9 cellular contexts compared by ENCODE assay signal in the genomic region with DNA sequence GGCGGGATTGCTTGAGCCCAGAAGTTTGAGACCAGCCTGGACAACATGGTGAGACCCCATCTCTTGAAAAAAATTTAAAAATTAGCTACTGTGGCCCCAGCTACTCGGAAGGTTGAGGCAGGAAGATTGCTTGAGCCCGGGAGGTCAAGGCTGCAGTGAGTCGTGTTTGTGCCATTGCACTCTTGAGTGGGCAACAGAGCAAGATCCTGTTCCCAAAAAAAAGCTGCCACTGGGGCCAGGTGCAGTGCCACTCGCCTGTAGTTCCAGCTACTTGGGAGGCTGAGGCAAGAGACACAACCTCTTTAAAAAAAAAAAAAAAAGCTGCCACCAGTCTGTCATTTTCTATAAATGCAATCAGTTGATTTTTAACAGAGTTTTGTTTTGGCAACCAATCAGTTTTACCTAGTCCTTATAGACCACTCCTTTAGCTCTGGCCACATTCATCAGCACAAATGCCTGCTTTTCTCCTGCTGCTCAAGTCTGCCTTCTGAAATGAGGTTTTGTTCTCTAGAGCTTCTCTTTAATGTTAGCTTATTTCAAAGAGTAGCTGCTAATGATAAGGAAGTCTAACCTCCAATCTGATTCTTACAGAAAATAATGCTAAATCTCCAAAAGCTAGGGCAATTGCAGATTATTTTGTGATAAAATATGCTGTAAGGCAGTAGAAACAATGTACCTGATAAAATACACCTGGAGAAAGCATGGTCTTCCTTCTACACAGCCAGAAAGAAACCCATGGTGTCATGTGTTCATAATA.
A peak's percentile ranks its signal among the peaks of the same experiment; 100 is the strongest.
DNase-seq lines count a peak whose midpoint lies in the region; ATAC-seq and TF ChIP-seq lines count a peak whose summit lies in the region.
"Had no signal": no experiment of that assay in that cellular context is flagged by ENCODE, and none has a peak within 500 bp of the region (broad histone marks: within the 10 kb centered on the region; RNA-seq: fewer than 3 reads in every experiment).

No MANE protein-coding gene starts in this region.

- ATAC-seq in left cardiac atrium (no peak), left colon (peak; percentile 28), upper lobe of right lung (no peak), GM21717 (IDR thresholded peaks at IDR 0.05; ENCODE audit: unreplicated experiment) (no peak)

- H3K4me1 ChIP-seq in cardiac muscle cell (ENCODE audit: low read depth) (peaks cover 25% of the 10 kb centered on the region), upper lobe of right lung (peaks cover 51% of the 10 kb centered on the region)

- intact Hi-C loops in left cardiac atrium (cut with DNase I) (no loop called here), left colon (cut with DNase I, micrococcal nuclease) (no loop called here), upper lobe of right lung (cut with DNase I) (no loop called here)

- H3K27me3 ChIP-seq in cardiac muscle cell (no peaks in the 10 kb centered on the region), upper lobe of right lung (no peaks in the 10 kb centered on the region)

- TF ChIP-seq CTCF in cardiac muscle cell (IDR thresholded peaks at IDR 0.05; ENCODE audit: low read depth, low read length), result no peak
- no peak for TF ChIP-seq CTCF in upper lobe of right lung (IDR thresholded peaks at IDR 0.05)

- no peaks in the 10 kb centered on the region for H3K9me3 ChIP-seq in cardiac muscle cell (ENCODE audit: low read depth)
- no peaks in the 10 kb centered on the region for H3K9me3 ChIP-seq in upper lobe of right lung

- H3K27ac ChIP-seq in cardiac muscle cell (peak overlapping the region; percentile 80), upper lobe of right lung (peak overlapping the region; percentile 62)

- H3K4me3 ChIP-seq in cardiac muscle cell, result no peak overlapping the region
- H3K4me3 ChIP-seq in upper lobe of right lung, result no peak overlapping the region

- DNase-seq in cardiac muscle cell (ENCODE audit: low read depth in 1 of 2, low spot score in 1 of 2) (no peak), left cardiac atrium (no peak), SW480 (ENCODE audit: low spot score) (peak; percentile 64), left colon (no peak), upper lobe of right lung (no peak), iPS-NIHi11 (ENCODE audit: low spot score) (no peak), NCI-H82 (lab: John Stamatoyannopoulos, UW) (no peak)
- DNase-seq: stimulated activated CD4-positive, alpha-beta T cell treated with anti-CD3 and anti-CD28 coated beads, Interleukin-12 subunit alpha, Interleukin-12 subunit beta, amount 100 ng/mL, for 4 hours had no signal

- H3K36me3 ChIP-seq in cardiac muscle cell (no peaks in the 10 kb centered on the region), upper lobe of right lung (peaks cover 3% of the 10 kb centered on the region)
